ENCODE assay signal across 1 cellular context in the genomic region with DNA sequence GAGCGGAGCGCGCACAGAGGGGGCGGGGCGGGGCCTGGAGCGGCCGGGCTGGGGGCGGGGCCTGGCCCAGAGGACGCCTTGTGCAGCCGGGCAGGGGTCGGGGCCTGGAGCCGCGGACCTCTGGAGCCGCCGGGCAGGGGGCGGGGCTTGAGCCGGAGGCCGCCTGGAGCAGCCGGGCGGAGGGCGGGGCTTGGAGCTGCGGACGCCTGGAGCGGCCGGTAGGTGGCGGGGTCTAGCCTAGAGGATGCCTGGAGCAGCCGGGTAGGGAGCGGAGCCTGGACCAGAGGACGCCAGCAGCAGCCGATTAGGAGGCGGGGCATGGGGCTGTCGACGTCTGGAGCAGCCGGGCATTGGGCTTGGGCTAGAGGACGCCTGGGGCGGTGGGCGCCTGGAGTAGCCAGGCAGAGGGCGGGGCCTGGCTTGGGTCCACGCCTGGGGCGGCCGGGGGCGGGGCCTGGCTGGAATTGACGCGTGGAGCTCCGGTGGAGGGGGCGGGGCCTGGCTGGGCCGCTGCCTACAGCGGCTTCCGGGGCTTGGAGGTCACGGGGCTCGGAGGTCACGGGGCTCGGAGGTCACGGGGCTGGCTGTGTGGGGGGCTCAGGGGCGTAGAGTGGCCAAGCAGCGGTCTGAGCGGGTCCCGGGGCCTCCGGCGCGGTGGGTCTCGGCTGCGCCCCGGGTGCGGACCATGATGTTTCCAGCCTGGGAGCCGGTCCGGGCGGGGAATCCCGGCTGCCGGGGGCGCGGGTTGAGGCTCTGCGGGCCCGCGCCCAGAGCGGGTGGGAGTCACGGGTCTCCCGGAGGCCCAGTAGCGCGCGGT.
TF ChIP-seq lines count a peak whose summit lies in the region.

A gene (minus strand): TSS at position 13 of the 817 bp plus-strand sequence. CDS start 135 bp downstream, outside the sequence.

TF ChIP-seq in HEK293, 187 proteins besides CTCF, POLR2A, EP300 and RAD21 (continued from another document):
- TF ChIP-seq, protein P1, sequence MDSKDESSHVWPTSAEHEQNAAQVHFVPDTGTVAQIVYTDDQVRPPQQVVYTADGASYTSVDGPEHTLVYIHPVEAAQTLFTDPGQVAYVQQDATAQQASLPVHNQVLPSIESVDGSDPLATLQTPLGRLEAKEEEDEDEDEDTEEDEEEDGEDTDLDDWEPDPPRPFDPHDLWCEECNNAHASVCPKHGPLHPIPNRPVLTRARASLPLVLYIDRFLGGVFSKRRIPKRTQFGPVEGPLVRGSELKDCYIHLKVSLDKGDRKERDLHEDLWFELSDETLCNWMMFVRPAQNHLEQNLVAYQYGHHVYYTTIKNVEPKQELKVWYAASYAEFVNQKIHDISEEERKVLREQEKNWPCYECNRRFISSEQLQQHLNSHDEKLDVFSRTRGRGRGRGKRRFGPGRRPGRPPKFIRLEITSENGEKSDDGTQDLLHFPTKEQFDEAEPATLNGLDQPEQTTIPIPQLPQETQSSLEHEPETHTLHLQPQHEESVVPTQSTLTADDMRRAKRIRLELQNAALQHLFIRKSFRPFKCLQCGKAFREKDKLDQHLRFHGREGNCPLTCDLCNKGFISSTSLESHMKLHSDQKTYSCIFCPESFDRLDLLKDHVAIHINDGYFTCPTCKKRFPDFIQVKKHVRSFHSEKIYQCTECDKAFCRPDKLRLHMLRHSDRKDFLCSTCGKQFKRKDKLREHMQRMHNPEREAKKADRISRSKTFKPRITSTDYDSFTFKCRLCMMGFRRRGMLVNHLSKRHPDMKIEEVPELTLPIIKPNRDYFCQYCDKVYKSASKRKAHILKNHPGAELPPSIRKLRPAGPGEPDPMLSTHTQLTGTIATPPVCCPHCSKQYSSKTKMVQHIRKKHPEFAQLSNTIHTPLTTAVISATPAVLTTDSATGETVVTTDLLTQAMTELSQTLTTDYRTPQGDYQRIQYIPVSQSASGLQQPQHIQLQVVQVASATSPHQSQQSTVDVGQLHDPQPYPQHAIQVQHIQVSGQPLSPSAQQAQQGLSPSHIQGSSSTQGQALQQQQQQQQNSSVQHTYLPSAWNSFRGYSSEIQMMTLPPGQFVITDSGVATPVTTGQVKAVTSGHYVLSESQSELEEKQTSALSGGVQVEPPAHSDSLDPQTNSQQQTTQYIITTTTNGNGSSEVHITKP (tag by site-specific recombination; IDR thresholded peaks at IDR 0.05), result no peak
